Comparison of ENCODE assay signal across 10 cellular contexts in genomic region chr6:5457983-5458683, GRCh38.
DNase-seq lines count a peak whose midpoint lies in the region; ATAC-seq and TF ChIP-seq lines count a peak whose summit lies in the region.
"Had no signal": no experiment of that assay in that cellular context is flagged by ENCODE, and none has a peak within 500 bp of the region (broad histone marks: within the 10 kb centered on the region; RNA-seq: fewer than 3 reads in every experiment).

No MANE protein-coding gene starts in this region.

- no peaks in the 10 kb centered on the region for H3K9me3 ChIP-seq in neural progenitor cell (ENCODE audit: low read depth)

- H2AFZ ChIP-seq in neural progenitor cell (replicated peaks): no peak overlapping the region

- DNase-seq in DMS53 treated with DMSO at 0.1 percent for 48 hours (lab: John Stamatoyannopoulos, UW; ENCODE audit: unreplicated experiment): peak; percentile 80
- DNase-seq in NCI-H2196 treated with DMSO at 0.1 percent for 48 hours (lab: John Stamatoyannopoulos, UW; ENCODE audit: unreplicated experiment): peak; percentile 95
- DNase-seq in cerebellar nuclear complex (lab: John Stamatoyannopoulos, UW): peak; percentile 95 to 97
- DNase-seq in neural progenitor cell (ENCODE audit: low spot score): no peak
- DNase-seq in activated T-helper 2 cell treated with anti-CD3 and anti-CD28 coated beads, Interferon-gamma antibody, Interleukin-2, Interleukin-4, amounts not matched to agents 10 μg/mL and 5 μg/mL and 100 μg/mL, durations not matched to agents 14 hours and 24 hours and 36 hours (ENCODE audit: low spot score): no peak
- no peak for DNase-seq in activated CD4-positive, CD25-positive, alpha-beta regulatory T cell treated with anti-CD3 and anti-CD28 coated beads, Interleukin-2, amount 50 U/mL, for 72 hours
- DNase-seq: immature natural killer cell had no signal

- peaks cover 26% of the 10 kb centered on the region for H3K4me1 Mint-ChIP-seq in neural progenitor cell
- H3K4me1 Mint-ChIP-seq in activated T-helper 2 cell treated with anti-CD3 and anti-CD28 coated beads, Interferon-gamma antibody, Interleukin-2, Interleukin-4, amounts not matched to agents 10 μg/mL and 5 μg/mL and 100 μg/mL, durations not matched to agents 14 hours and 24 hours and 36 hours (ENCODE audit: low read depth): peaks cover 6% of the 10 kb centered on the region
- H3K4me1 Mint-ChIP-seq: immature natural killer cell had no signal

- no peak for TF ChIP-seq CTCF in neural progenitor cell (IDR thresholded peaks at IDR 0.05)

- H3K4me2 ChIP-seq in neural progenitor cell: no peak overlapping the region
- H3K4me2 ChIP-seq: BLaER1 treated with 17β-estradiol and CSF1 and Interleukin-3, amounts not matched to agents 10 nM and 100 nM had no signal

- no peaks in the 10 kb centered on the region for H4K20me1 ChIP-seq in neural progenitor cell (ENCODE audit: low read depth)

- no peak overlapping the region for H3K27ac ChIP-seq in neural progenitor cell
- H3K27ac ChIP-seq: BLaER1 treated with 17β-estradiol and CSF1 and Interleukin-3, amounts not matched to agents 10 nM and 100 nM had no signal

- H3K36me3 ChIP-seq in neural progenitor cell: no peaks in the 10 kb centered on the region

- H3K4me3 Mint-ChIP-seq in neural progenitor cell: no peak overlapping the region
- H3K4me3 Mint-ChIP-seq in activated T-helper 2 cell treated with anti-CD3 and anti-CD28 coated beads, Interferon-gamma antibody, Interleukin-2, Interleukin-4, amounts not matched to agents 10 μg/mL and 5 μg/mL and 100 μg/mL, durations not matched to agents 14 hours and 24 hours and 36 hours (ENCODE audit: low read depth): no peak overlapping the region
- H3K4me3 Mint-ChIP-seq: immature natural killer cell had no signal

- no peak overlapping the region for H3K9ac ChIP-seq in neural progenitor cell
- H3K9ac ChIP-seq: BLaER1 treated with 17β-estradiol and CSF1 and Interleukin-3, amounts not matched to agents 10 nM and 100 nM had no signal

- H3K4me3 ChIP-seq in neural progenitor cell: no peak overlapping the region
- H3K4me3 ChIP-seq: BLaER1 treated with 17β-estradiol and CSF1 and Interleukin-3, amounts not matched to agents 10 nM and 100 nM had no signal

- H3F3A ChIP-seq in neural progenitor cell (ENCODE audit: low read depth): no peaks in the 10 kb centered on the region

- H3K4me1 ChIP-seq in neural progenitor cell: peaks cover 21% of the 10 kb centered on the region
- H3K4me1 ChIP-seq: BLaER1 treated with 17β-estradiol and CSF1 and Interleukin-3, amounts not matched to agents 10 nM and 100 nM had no signal

- intact Hi-C loops in activated T-helper 2 cell treated with anti-CD3 and anti-CD28 coated beads, Interferon-gamma antibody, Interleukin-2, Interleukin-4, amounts not matched to agents 10 μg/mL and 5 μg/mL and 100 μg/mL, durations not matched to agents 14 hours and 24 hours and 36 hours (cut with micrococcal nuclease): no loop called here

- H3K27me3 ChIP-seq in neural progenitor cell: no peaks in the 10 kb centered on the region
- H3K27me3 ChIP-seq: BLaER1 treated with 17β-estradiol and CSF1 and Interleukin-3, amounts not matched to agents 10 nM and 100 nM had no signal

- H3K27me3 Mint-ChIP-seq in neural progenitor cell (ENCODE audit: insufficient read depth, low read depth): peaks cover 2% of the 10 kb centered on the region
- no peaks in the 10 kb centered on the region for H3K27me3 Mint-ChIP-seq in activated T-helper 2 cell treated with anti-CD3 and anti-CD28 coated beads, Interferon-gamma antibody, Interleukin-2, Interleukin-4, amounts not matched to agents 10 μg/mL and 5 μg/mL and 100 μg/mL, durations not matched to agents 14 hours and 24 hours and 36 hours (ENCODE audit: low read depth)

- H3K27ac Mint-ChIP-seq in neural progenitor cell: peak overlapping the region; percentile 40
- H3K27ac Mint-ChIP-seq in activated T-helper 2 cell treated with anti-CD3 and anti-CD28 coated beads, Interferon-gamma antibody, Interleukin-2, Interleukin-4, amounts not matched to agents 10 μg/mL and 5 μg/mL and 100 μg/mL, durations not matched to agents 14 hours and 24 hours and 36 hours: no peak overlapping the region
- H3K27ac Mint-ChIP-seq: immature natural killer cell had no signal

- H3K9me3 Mint-ChIP-seq in neural progenitor cell: peaks cover 8% of the 10 kb centered on the region
- no peaks in the 10 kb centered on the region for H3K9me3 Mint-ChIP-seq in activated T-helper 2 cell treated with anti-CD3 and anti-CD28 coated beads, Interferon-gamma antibody, Interleukin-2, Interleukin-4, amounts not matched to agents 10 μg/mL and 5 μg/mL and 100 μg/mL, durations not matched to agents 14 hours and 24 hours and 36 hours

- peaks cover 8% of the 10 kb centered on the region for H3K36me3 Mint-ChIP-seq in neural progenitor cell
- no peaks in the 10 kb centered on the region for H3K36me3 Mint-ChIP-seq in activated T-helper 2 cell treated with anti-CD3 and anti-CD28 coated beads, Interferon-gamma antibody, Interleukin-2, Interleukin-4, amounts not matched to agents 10 μg/mL and 5 μg/mL and 100 μg/mL, durations not matched to agents 14 hours and 24 hours and 36 hours (ENCODE audit: low read depth)

- no peak for ATAC-seq in GM18909 (IDR thresholded peaks at IDR 0.05; ENCODE audit: poor library complexity, unreplicated experiment)
- no peak for ATAC-seq in HG03039 (IDR thresholded peaks at IDR 0.05; ENCODE audit: unreplicated experiment)

- H3K79me2 ChIP-seq in neural progenitor cell (ENCODE audit: low read depth): no peaks in the 10 kb centered on the region

Comparison
In these comparisons a context has a peak if more than half of its experiments do, and no peak if none do; other contexts are left out.
1. DNase-seq: peak in DMS53 treated with DMSO at 0.1 percent for 48 hours (single experiment), NCI-H2196 treated with DMSO at 0.1 percent for 48 hours (single experiment) and cerebellar nuclear complex (2 of 2); none in neural progenitor cell (single experiment), activated T-helper 2 cell treated with anti-CD3 and anti-CD28 coated beads, Interferon-gamma antibody, Interleukin-2, Interleukin-4, amounts not matched to agents 10 μg/mL and 5 μg/mL and 100 μg/mL, durations not matched to agents 14 hours and 24 hours and 36 hours (single experiment) and activated CD4-positive, CD25-positive, alpha-beta regulatory T cell treated with anti-CD3 and anti-CD28 coated beads, Interleukin-2, amount 50 U/mL, for 72 hours (single experiment).